Comparison of ENCODE assay signal across 19 cellular contexts in the genomic region with DNA sequence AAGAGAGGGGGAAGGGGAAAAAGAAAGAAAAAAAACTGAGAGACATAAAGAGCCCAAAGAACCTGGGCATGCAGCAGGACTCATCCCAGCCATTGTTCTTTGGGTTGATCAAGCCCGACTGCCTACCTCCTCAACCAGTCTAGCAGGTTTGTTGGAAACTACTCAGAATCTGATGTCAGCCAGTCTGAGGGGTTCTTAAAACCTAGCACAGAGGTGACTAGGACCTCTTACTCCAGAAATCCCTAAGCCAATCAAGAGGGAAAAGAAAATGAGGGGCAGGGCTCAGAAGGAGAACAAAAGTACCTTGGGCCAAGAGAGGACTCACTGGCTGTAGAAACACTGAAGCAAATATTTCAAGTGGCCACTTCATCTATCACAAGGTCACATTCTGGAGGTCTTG.
DNase-seq lines count a peak whose midpoint lies in the region; ATAC-seq and TF ChIP-seq lines count a peak whose summit lies in the region.
"Had no signal": no experiment of that assay in that cellular context is flagged by ENCODE, and none has a peak within 500 bp of the region (broad histone marks: within the 10 kb centered on the region; RNA-seq: fewer than 3 reads in every experiment).

No MANE protein-coding gene starts in this region.

- H3K9me2 ChIP-seq in PC-3 (replicated peaks; ENCODE audit: low read length) = no peaks in the 10 kb centered on the region

- H3K36me3 ChIP-seq in PC-3 (ENCODE audit: low read depth, low read length) (no peaks in the 10 kb centered on the region; the same call in 1 of the 2 replicates), lung (ENCODE audit: control insufficient read depth in 2 of 2, insufficient read depth in 2 of 2, low read length in 2 of 2) (no peaks in the 10 kb centered on the region)

- BruUV-seq in PC-3 (replicated peaks; lab: Mats Ljungman, UMichigan) = no TSS peak

- peak; percentile 83 for DNase-seq in PC-3
- DNase-seq in epithelial cell of esophagus (ENCODE audit: low read depth) = peak; percentile 93
- peak; percentile 35 for DNase-seq in lung (ENCODE audit: low spot score)
- no peak for DNase-seq in GM10266 (ENCODE audit: extremely low spot score)
- no peak for DNase-seq in anterior cingulate cortex (lab: John Stamatoyannopoulos, UW)
- DNase-seq: CD4-positive, CD25-positive, alpha-beta regulatory T cell; DMS79 treated with DMSO at 0.1 percent for 48 hours; NCI-H1105 treated with DMSO at 0.1 percent for 48 hours; NCI-H1694; NCI-H2081; NCI-H446; NCI-H526; OCI-M1; RPMI8226; SHP77 had no signal

- no peak overlapping the region for H2AFZ ChIP-seq in PC-3 (ENCODE audit: low read length)

- ATAC-seq in PC-3 (peak; percentile 54; the same call in 1 of the 2 replicates), lung (ENCODE audit: insufficient read depth, low FRiP score) (peak; percentile 72), GM21515 (IDR thresholded peaks at IDR 0.05; ENCODE audit: unreplicated experiment) (no peak), GM21528 (IDR thresholded peaks at IDR 0.05; ENCODE audit: low FRiP score, unreplicated experiment) (no peak)
- ATAC-seq: HCT116 had no signal

- H3F3A ChIP-seq in PC-3 (ENCODE audit: low read length, unreplicated experiment) = no peaks in the 10 kb centered on the region

- H3K9me3 ChIP-seq in PC-3 (ENCODE audit: low read length) = peaks cover 13% of the 10 kb centered on the region; the same call in 1 of the 2 replicates
- H3K9me3 ChIP-seq in lung (ENCODE audit: control insufficient read depth in 2 of 2, insufficient read depth in 1 of 2, low read length in 1 of 2) = peaks cover 2 to 3% of the 10 kb centered on the region in 2 donors

- H3K4me3 ChIP-seq in PC-3 (ENCODE audit: low read length) = no peak overlapping the region
- H3K4me3 ChIP-seq in epithelial cell of esophagus (ENCODE audit: low read length) = no peak overlapping the region
- no peak overlapping the region for H3K4me3 ChIP-seq in lung
- H3K4me3 ChIP-seq: SK-N-MC had no signal

- H3K4me2 ChIP-seq in PC-3 (ENCODE audit: low read length) = no peak overlapping the region; the same call in 1 of the 2 replicates

- POLR2A ChIA-PET in PC-3 (lab: Charles Lee; ENCODE audit: unreplicated experiment) = no interaction called here

- H3K27me3 ChIP-seq in PC-3 (ENCODE audit: low read length) (no peaks in the 10 kb centered on the region), lung (ENCODE audit: control insufficient read depth, insufficient read depth) (no peaks in the 10 kb centered on the region)

- peaks cover 10% of the 10 kb centered on the region for H3K4me1 ChIP-seq in PC-3 (ENCODE audit: insufficient read depth, low read length)
- H3K4me1 ChIP-seq in lung (ENCODE audit: control insufficient read depth in 2 of 2, insufficient read depth in 2 of 2, low read length in 2 of 2) = no peaks in the 10 kb centered on the region

- H3K79me2 ChIP-seq in PC-3 (ENCODE audit: low read length) = no peaks in the 10 kb centered on the region

- CTCF ChIA-PET in PC-3 (lab: Charles Lee) = no interaction called here

- H4K20me1 ChIP-seq in PC-3 (ENCODE audit: low read length) = no peaks in the 10 kb centered on the region

- H3K27ac ChIP-seq in PC-3 (ENCODE audit: low read length) (no peak overlapping the region), lung (ENCODE audit: low read depth in 1 of 2, low read length in 1 of 2) (no peak overlapping the region)
- H3K27ac ChIP-seq: SK-N-MC had no signal

- intact Hi-C loops in PC-3 (cut with micrococcal nuclease) = loop anchor here (10.0 kb wide), 1 partner anchor 221 kb away; no protein-coding TSS in a partner anchor

- no peak for TF ChIP-seq CTCF in PC-3 (conservative IDR thresholded peaks at IDR 0.05; ENCODE audit: low read depth, low read length)
- TF ChIP-seq CTCF in epithelial cell of esophagus (IDR thresholded peaks at IDR 0.05; ENCODE audit: insufficient read depth, low read depth, low read length, missing control alignments) = no peak
- no peak for TF ChIP-seq CTCF in lung (IDR thresholded peaks at IDR 0.05; ENCODE audit: control extremely low read depth, extremely low read depth)
- TF ChIP-seq CTCF in GM10266 (IDR thresholded peaks at IDR 0.05; ENCODE audit: control insufficient read depth, insufficient read depth, low read depth, missing control alignments) = no peak

- WGBS in lung, 2 donors = 67 to 85% methylated on average over 1 of the region's 1 CpG

- no peak overlapping the region for H3K9ac ChIP-seq in PC-3 (ENCODE audit: low read length)

Comparison
In these comparisons a context has a peak if more than half of its experiments do, and no peak if none do; other contexts are left out.
1. ATAC-seq: peak in PC-3 (single experiment) and lung (single experiment); none in GM21515 (single experiment) and GM21528 (single experiment).
2. DNase-seq: peak in PC-3 (single experiment), epithelial cell of esophagus (single experiment) and lung (single experiment); none in GM10266 (single experiment) and anterior cingulate cortex (0 of 58).